8 cellular contexts compared by ENCODE assay signal in the genomic region with DNA sequence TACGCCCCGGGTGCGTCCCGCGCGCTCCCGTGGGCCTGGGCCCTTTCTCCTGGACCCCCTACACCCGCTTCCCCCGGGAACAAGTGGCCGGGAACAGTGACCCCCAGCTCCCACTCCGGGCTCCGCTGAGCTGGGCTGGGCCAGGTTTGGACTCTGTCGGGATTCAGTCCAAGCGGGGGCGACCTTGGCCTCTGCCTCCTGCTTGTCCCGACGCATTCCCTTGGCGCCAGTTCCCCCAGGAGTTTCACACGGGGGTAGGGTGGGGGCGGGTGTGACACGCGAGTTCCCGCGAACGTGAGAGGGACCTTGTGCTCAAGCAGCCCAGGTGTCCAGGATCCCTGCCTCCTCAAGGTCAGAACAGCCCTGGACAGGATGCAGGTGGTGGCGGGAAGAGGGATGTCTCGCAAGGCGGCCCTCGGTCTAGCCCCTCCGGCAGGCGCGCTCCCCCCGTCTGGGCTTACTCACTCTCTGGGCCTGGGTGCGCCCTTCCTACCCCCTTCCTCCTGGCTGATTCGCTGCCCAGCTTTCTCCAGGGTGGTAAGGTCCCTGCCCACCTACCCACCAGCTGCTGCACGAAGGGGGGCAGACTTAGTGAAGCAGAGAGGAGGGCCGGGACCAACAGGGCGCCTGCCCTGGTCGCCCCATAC. TPM values are rescaled to one million over a fixed set of nuclear protein-coding genes. Genes with fewer than 3 reads are reported as not detected.
A peak's percentile ranks its signal among the peaks of the same experiment; 100 is the strongest.
DNase-seq lines count a peak whose midpoint lies in the region; ATAC-seq and TF ChIP-seq lines count a peak whose summit lies in the region.

No MANE protein-coding gene starts in this region.

- intact Hi-C loops in colonic mucosa (cut with DNase I) (no loop called here), aorta (cut with DNase I) (no loop called here)

- H3K9me3 ChIP-seq in colonic mucosa: no peaks in the 10 kb centered on the region
- H3K9me3 ChIP-seq in mesodermal cell (ENCODE audit: control insufficient read depth, low read length): no peaks in the 10 kb centered on the region
- no peaks in the 10 kb centered on the region for H3K9me3 ChIP-seq in aorta (ENCODE audit: control insufficient read depth, low read length)

- H3K27ac ChIP-seq in colonic mucosa: peak overlapping the region; percentile 69
- peak overlapping the region; percentile 79 for H3K27ac ChIP-seq in mesodermal cell (ENCODE audit: low read depth, low read length, severe bottlenecking)
- peak overlapping the region; percentile 77 to 78 for H3K27ac ChIP-seq in aorta (ENCODE audit: low read depth in 1 of 2, low read length in 2 of 2)

- DNase-seq in AG20443 (ENCODE audit: low spot score): peak; percentile 42
- DNase-seq in LHCN-M2 (ENCODE audit: low read depth): peak; percentile 55
- no peak for DNase-seq in colonic mucosa
- DNase-seq in aorta: peak; percentile 83 to 93
- DNase-seq in RKO (ENCODE audit: low spot score): no peak
- no peak for DNase-seq in hippocampal formation (lab: John Stamatoyannopoulos, UW)

- H3K4me3 ChIP-seq in colonic mucosa: peak overlapping the region; percentile 60
- peak overlapping the region; percentile 72 for H3K4me3 ChIP-seq in mesodermal cell (ENCODE audit: extremely low read depth, insufficient read depth, low read length, poor library complexity, severe bottlenecking)
- H3K4me3 ChIP-seq in aorta (ENCODE audit: low read length in 2 of 2): peak overlapping the region; percentile 79 to 84

- TF ChIP-seq CTCF in colonic mucosa (IDR thresholded peaks at IDR 0.05): no peak

- 6 to 9% methylated on average over 30 of the region's 39 CpGs for WGBS in mesodermal cell (ENCODE audit: insufficient coverage in 2 of 2), 2 experiments
- 0 to 1% methylated on average over 37 to 39 of the region's 39 CpGs for WGBS in aorta, 2 donors

- H3K36me3 ChIP-seq in colonic mucosa: no peaks in the 10 kb centered on the region
- H3K36me3 ChIP-seq in mesodermal cell (ENCODE audit: control insufficient read depth, insufficient read depth, low read length): peaks cover 12% of the 10 kb centered on the region
- H3K36me3 ChIP-seq in aorta (ENCODE audit: control insufficient read depth in 1 of 2, insufficient read depth in 2 of 2, low read length in 1 of 2): no peaks in the 10 kb centered on the region

- peak; percentile 19 for ATAC-seq in aorta (ENCODE audit: low FRiP score)
- no peak for ATAC-seq in activated CD4-positive, CD25-positive, alpha-beta regulatory T cell treated with anti-CD3 and anti-CD28 coated beads, Interleukin-2, amount 50 U/mL, for 24 hours

- peaks cover 58% of the 10 kb centered on the region for H3K27me3 ChIP-seq in colonic mucosa
- H3K27me3 ChIP-seq in aorta (ENCODE audit: control insufficient read depth in 1 of 2, insufficient read depth in 2 of 2, low read length in 1 of 2): no peaks in the 10 kb centered on the region

- H3K4me1 ChIP-seq in colonic mucosa: peaks cover 7% of the 10 kb centered on the region
- H3K4me1 ChIP-seq in mesodermal cell (ENCODE audit: control insufficient read depth, insufficient read depth, low read length, poor library complexity, severe bottlenecking): peaks cover 40% of the 10 kb centered on the region
- H3K4me1 ChIP-seq in aorta (ENCODE audit: control insufficient read depth in 1 of 2, insufficient read depth in 2 of 2, low read length in 2 of 2): no peaks in the 10 kb centered on the region

- H3K9ac ChIP-seq in colonic mucosa (ENCODE audit: low read depth in 2 of 2, low read length in 2 of 2): peak overlapping the region; percentile 57 to 86

RNA-seq across cellular contexts. Expression of gene CRIP2, which starts 0.8 kb away (rescaled TPM):
- total RNA-seq in LHCN-M2 (2014; rRNA removed) (152 and 159 TPM in 2 replicates), colonic mucosa (10 to 100 TPM; 11.3 to 20.3 TPM), aorta (100 to 1,000 TPM; 267 to 352 TPM)
- polyA plus RNA-seq in LHCN-M2 (2012): 165 TPM
- 108 TPM for polyA plus RNA-seq in mesodermal cell (2013, experiment 1 of 2)
- polyA plus RNA-seq in mesodermal cell (2013, experiment 2 of 2): 76.1 TPM
- polyA plus RNA-seq in aorta: 100 to 1,000 TPM; 432 to 698 TPM

RNA-seq across cellular contexts. Expression of gene CRIP1, which starts 11.3 kb away (rescaled TPM):
- total RNA-seq in LHCN-M2 (2014; rRNA removed) (not detected in 2 replicates), colonic mucosa (100 to 1,000 TPM in 1 of 2 donors, 10 to 100 TPM in 1; 97.1 to 220 TPM), aorta (100 to 1,000 TPM; 229 to 236 TPM)
- polyA plus RNA-seq in LHCN-M2 (2012): 0.79 TPM
- 50.0 TPM for polyA plus RNA-seq in mesodermal cell (2013, experiment 1 of 2)
- 33.7 TPM for polyA plus RNA-seq in mesodermal cell (2013, experiment 2 of 2)
- polyA plus RNA-seq in aorta: 1,000 to 10,000 TPM in 1 of 2 donors, 100 to 1,000 TPM in 1; 740 to 1,123 TPM

RNA-seq across cellular contexts. Expression of gene TEDC1, which starts 15.7 kb away (rescaled TPM):
- 25.5 and 29.0 TPM in 2 replicates for total RNA-seq in LHCN-M2 (2014; rRNA removed)
- polyA plus RNA-seq in LHCN-M2 (2012): 8.8 TPM
- total RNA-seq in colonic mucosa: 10 to 100 TPM; 15.0 to 55.7 TPM
- polyA plus RNA-seq in mesodermal cell (2013, experiment 1 of 2): 11.7 TPM
- 12.2 TPM for polyA plus RNA-seq in mesodermal cell (2013, experiment 2 of 2)
- total RNA-seq in aorta: 10 to 100 TPM in 1 of 2 donors, 1 to 10 TPM in 1; 8.6 to 30.5 TPM
- 10 to 100 TPM in 1 of 2 donors, 1 to 10 TPM in 1; 9.6 to 33.8 TPM for polyA plus RNA-seq in aorta

RNA-seq across cellular contexts. Expression of gene TMEM121, which starts 51.0 kb away (rescaled TPM):
- 11.0 and 12.2 TPM in 2 replicates for total RNA-seq in LHCN-M2 (2014; rRNA removed)
- polyA plus RNA-seq in LHCN-M2 (2012): 2.7 TPM
- under 1 TPM; 0.82 TPM for total RNA-seq in colonic mucosa
- polyA plus RNA-seq in mesodermal cell (2013, experiment 1 of 2): 6.6 TPM
- 4.8 TPM for polyA plus RNA-seq in mesodermal cell (2013, experiment 2 of 2)
- total RNA-seq in aorta: 1 to 10 TPM; 1.9 to 7.5 TPM
- polyA plus RNA-seq in aorta: 1 to 10 TPM in 1 of 2 donors, under 1 TPM in 1; 0.75 to 4.2 TPM

RNA-seq across cellular contexts. Expression of gene MTA1, which starts 55.8 kb away (rescaled TPM):
- total RNA-seq in LHCN-M2 (2014; rRNA removed) (46.7 and 47.9 TPM in 2 replicates), colonic mucosa (10 to 100 TPM; 47.0 to 90.2 TPM), aorta (100 to 1,000 TPM in 1 of 2 donors, 10 to 100 TPM in 1; 71.5 to 111 TPM)
- polyA plus RNA-seq in LHCN-M2 (2012): 37.4 TPM
- polyA plus RNA-seq in mesodermal cell (2013, experiment 1 of 2): 127 TPM
- polyA plus RNA-seq in mesodermal cell (2013, experiment 2 of 2): 124 TPM
- 10 to 100 TPM; 16.9 to 85.4 TPM for polyA plus RNA-seq in aorta

Comparison
In these comparisons a context has a peak if more than half of its experiments do, and no peak if none do; other contexts are left out.
1. DNase-seq: peak in AG20443 (single experiment), LHCN-M2 (single experiment) and aorta (2 of 2); none in colonic mucosa (single experiment), RKO (single experiment) and hippocampal formation (0 of 2).
2. RNA of gene CRIP1, which starts 11.3 kb away (total RNA-seq): 229 to 236 TPM in aorta and 97.1 to 220 TPM in colonic mucosa; not detected in LHCN-M2; every median in the first group is over 10 times any median in the second.
3. Peak in every context shown above with its lines, with median percentiles within 50 percentile points of each other: H3K27ac ChIP-seq and H3K4me3 ChIP-seq.